ENCODE assay signal across 9 cellular contexts in genomic region chr7:90463027-90463714, GRCh38. TPM values are rescaled to one million over a fixed set of nuclear protein-coding genes. Genes with fewer than 3 reads are reported as not detected.
DNase-seq lines count a peak whose midpoint lies in the region; ATAC-seq, FAIRE-seq and TF ChIP-seq lines count a peak whose summit lies in the region.
"Not testable (repeated sequence)": the region's sequence is repeated elsewhere in the genome, so short reads cannot be mapped to it uniquely, and the experiment has no call there.
"Had no signal": no experiment of that assay in that cellular context is flagged by ENCODE, and none has a peak within 500 bp of the region (broad histone marks: within the 10 kb centered on the region; RNA-seq: fewer than 3 reads in every experiment).

No MANE protein-coding gene starts in this region.

- peak in 1 of 2 donors; percentile 45 for ATAC-seq in natural killer cell treated with Interleukin-12 subunit alpha and Interleukin-12 subunit beta and Interleukin-15 and Interleukin-18, amount 100 ng/mL, for 72 hours

- H3K9ac ChIP-seq in endothelial cell of umbilical vein (replicated peaks; ENCODE audit: extremely low read depth, insufficient read depth, low read length) (peak overlapping the region; percentile 1), kidney (ENCODE audit: low read length in 2 of 2) (peak overlapping the region; percentile 42 to 51)

- TF ChIP-seq CTCF in endothelial cell of umbilical vein (IDR thresholded peaks at IDR 0.05; ENCODE audit: extremely low read depth in 1 of 2, insufficient read depth in 1 of 2, low read depth in 1 of 2, low read length in 2 of 2); kidney (IDR thresholded peaks at IDR 0.05; ENCODE audit: borderline replicate concordance, extremely low read depth, insufficient read depth): not testable (repeated sequence)

- H3K27me3 Mint-ChIP-seq in CD8-positive, alpha-beta memory T cell; activated T-helper 2 cell treated with anti-CD3 and anti-CD28 coated beads, Interferon-gamma antibody, Interleukin-2, Interleukin-4, amounts not matched to agents 10 μg/mL and 5 μg/mL and 100 μg/mL, durations not matched to agents 14 hours and 24 hours and 36 hours (ENCODE audit: low read depth); natural killer cell treated with Interleukin-12 subunit alpha and Interleukin-12 subunit beta and Interleukin-15 and Interleukin-18, amount 100 ng/mL, for 72 hours: not testable (repeated sequence)

- H3K27me3 ChIP-seq in CD8-positive, alpha-beta memory T cell (ENCODE audit: insufficient read depth, low read length, poor library complexity, severe bottlenecking); endothelial cell of umbilical vein (ENCODE audit: control insufficient read depth in 2 of 2, insufficient read depth in 2 of 2, low read length in 2 of 2): not testable (repeated sequence)

- FAIRE-seq in endothelial cell of umbilical vein (lab: Jason Lieb, UNC) = peak; percentile 12
- not testable (repeated sequence) for FAIRE-seq in kidney (lab: Jason Lieb, UNC)

- not testable (repeated sequence) for H4K20me1 ChIP-seq in endothelial cell of umbilical vein (replicated peaks; ENCODE audit: control insufficient read depth, extremely low read depth, insufficient read depth, low read length)

- H3K79me2 ChIP-seq in endothelial cell of umbilical vein (ENCODE audit: control insufficient read depth, insufficient read depth, low read length) = not testable (repeated sequence)

- peak in 2 of 5 donors; percentile 26 to 28 for DNase-seq in CD8-positive, alpha-beta memory T cell
- DNase-seq in Kasumi-1 (lab: John Stamatoyannopoulos, UW) (peak; percentile 42 to 45), SK-MEL-5 (ENCODE audit: low read depth, low spot score) (peak; percentile 21), stromal cell of bone marrow (ENCODE audit: low read depth) (peak; percentile 17)
- not testable (repeated sequence) for DNase-seq in activated T-helper 2 cell treated with anti-CD3 and anti-CD28 coated beads, Interferon-gamma antibody, Interleukin-2, Interleukin-4, amounts not matched to agents 10 μg/mL and 5 μg/mL and 100 μg/mL, durations not matched to agents 14 hours and 24 hours and 36 hours (ENCODE audit: low spot score); endothelial cell of umbilical vein (ENCODE audit: low read depth, low spot score); kidney; natural killer cell treated with Interleukin-12 subunit alpha and Interleukin-12 subunit beta and Interleukin-15 and Interleukin-18, amount 100 ng/mL, for 72 hours (ENCODE audit: low spot score)

- in situ Hi-C loops in SK-MEL-5 (cut with HindIII; ENCODE audit: low pct_unique_long_range_greater_than_20kb, low sequenced_read_pairs) = not testable (repeated sequence)

- peak overlapping the region; percentile 0 for H3K27ac ChIP-seq in CD8-positive, alpha-beta memory T cell (ENCODE audit: low read depth, low read length)
- H3K27ac ChIP-seq in endothelial cell of umbilical vein (ENCODE audit: insufficient read depth, low read depth, low read length) = not testable (repeated sequence)
- H3K27ac ChIP-seq in kidney (ENCODE audit: low read depth in 2 of 2, low read length in 2 of 2) = peak overlapping the region in 1 of 2 donors; percentile 74

- not testable (repeated sequence) for TF ChIP-seq POLR2A in endothelial cell of umbilical vein (IDR thresholded peaks at IDR 0.05; ENCODE audit: low read depth, low read length)

- peak overlapping the region; percentile 24 for H3K4me2 ChIP-seq in endothelial cell of umbilical vein (ENCODE audit: insufficient read depth, low read length)

- not testable (repeated sequence) for H3K9me3 ChIP-seq in CD8-positive, alpha-beta memory T cell (ENCODE audit: low read length); endothelial cell of umbilical vein (replicated peaks; ENCODE audit: control insufficient read depth, insufficient read depth, low read length); kidney (ENCODE audit: control insufficient read depth in 1 of 2, low read length in 2 of 2)

- H3K9me3 Mint-ChIP-seq in CD8-positive, alpha-beta memory T cell = peaks cover 0 to 22% (median 17%) of the 10 kb centered on the region in 5 donors
- peaks cover 18% of the 10 kb centered on the region for H3K9me3 Mint-ChIP-seq in activated T-helper 2 cell treated with anti-CD3 and anti-CD28 coated beads, Interferon-gamma antibody, Interleukin-2, Interleukin-4, amounts not matched to agents 10 μg/mL and 5 μg/mL and 100 μg/mL, durations not matched to agents 14 hours and 24 hours and 36 hours
- H3K9me3 Mint-ChIP-seq in natural killer cell treated with Interleukin-12 subunit alpha and Interleukin-12 subunit beta and Interleukin-15 and Interleukin-18, amount 100 ng/mL, for 72 hours = not testable (repeated sequence)

- intact Hi-C loops in activated T-helper 2 cell treated with anti-CD3 and anti-CD28 coated beads, Interferon-gamma antibody, Interleukin-2, Interleukin-4, amounts not matched to agents 10 μg/mL and 5 μg/mL and 100 μg/mL, durations not matched to agents 14 hours and 24 hours and 36 hours (cut with micrococcal nuclease); endothelial cell of umbilical vein (cut with micrococcal nuclease); kidney (cut with DNase I): not testable (repeated sequence)

- H3K4me3 Mint-ChIP-seq in CD8-positive, alpha-beta memory T cell = peak overlapping the region; percentile 69 to 85 (median 78)
- peak overlapping the region; percentile 27 for H3K4me3 Mint-ChIP-seq in activated T-helper 2 cell treated with anti-CD3 and anti-CD28 coated beads, Interferon-gamma antibody, Interleukin-2, Interleukin-4, amounts not matched to agents 10 μg/mL and 5 μg/mL and 100 μg/mL, durations not matched to agents 14 hours and 24 hours and 36 hours (ENCODE audit: low read depth)
- peak overlapping the region; percentile 38 for H3K4me3 Mint-ChIP-seq in natural killer cell treated with Interleukin-12 subunit alpha and Interleukin-12 subunit beta and Interleukin-15 and Interleukin-18, amount 100 ng/mL, for 72 hours

- POLR2A ChIA-PET in CD8-positive, alpha-beta memory T cell (lab: Charles Lee); endothelial cell of umbilical vein (lab: Charles Lee): not testable (repeated sequence)

- H3K4me1 ChIP-seq in CD8-positive, alpha-beta memory T cell (ENCODE audit: insufficient read depth, low read length); endothelial cell of umbilical vein (ENCODE audit: control insufficient read depth, extremely low read depth, insufficient read depth, low read length); kidney (ENCODE audit: control insufficient read depth in 1 of 2, insufficient read depth in 1 of 2, low read depth in 1 of 2, low read length in 2 of 2): not testable (repeated sequence)

- H3K27ac Mint-ChIP-seq in CD8-positive, alpha-beta memory T cell = peak overlapping the region; percentile 0 to 91 (median 80)
- H3K27ac Mint-ChIP-seq in activated T-helper 2 cell treated with anti-CD3 and anti-CD28 coated beads, Interferon-gamma antibody, Interleukin-2, Interleukin-4, amounts not matched to agents 10 μg/mL and 5 μg/mL and 100 μg/mL, durations not matched to agents 14 hours and 24 hours and 36 hours = not testable (repeated sequence)
- peak overlapping the region in 1 of 2 donors; percentile 13 for H3K27ac Mint-ChIP-seq in natural killer cell treated with Interleukin-12 subunit alpha and Interleukin-12 subunit beta and Interleukin-15 and Interleukin-18, amount 100 ng/mL, for 72 hours

- peak overlapping the region; percentile 61 for H3K4me3 ChIP-seq in CD8-positive, alpha-beta memory T cell (ENCODE audit: low read length)
- peak overlapping the region in 1 of 3 experiments; percentile 11 for H3K4me3 ChIP-seq in endothelial cell of umbilical vein (replicated peaks in 1 of 3; ENCODE audit: insufficient read depth in 1 of 3, low read depth in 1 of 3, low read length in 3 of 3)
- H3K4me3 ChIP-seq in kidney (ENCODE audit: low read length in 2 of 2) = peak overlapping the region; percentile 55 to 90

- not testable (repeated sequence) for H3K9me1 ChIP-seq in endothelial cell of umbilical vein (replicated peaks; ENCODE audit: control insufficient read depth, extremely low read depth, insufficient read depth, low read length)

- H3K36me3 ChIP-seq in CD8-positive, alpha-beta memory T cell (ENCODE audit: insufficient read depth, low read length); endothelial cell of umbilical vein (ENCODE audit: control insufficient read depth in 2 of 2, extremely low read depth in 1 of 2, insufficient read depth in 2 of 2, low read length in 2 of 2); kidney (ENCODE audit: control insufficient read depth in 1 of 2, insufficient read depth in 2 of 2, low read length in 2 of 2): not testable (repeated sequence)

- BruUV-seq in endothelial cell of umbilical vein (replicated peaks; lab: Mats Ljungman, UMichigan) = not testable (repeated sequence)

- H2AFZ ChIP-seq in endothelial cell of umbilical vein (ENCODE audit: low read depth, low read length) = peak overlapping the region; percentile 48

- dilution Hi-C loops in endothelial cell of umbilical vein (cut with MboI; ENCODE audit: extremely low pct_ligation_motif_present, low sequenced_read_pairs) = not testable (repeated sequence)

- CTCF ChIA-PET in CD8-positive, alpha-beta memory T cell (lab: Charles Lee) = not testable (repeated sequence)
- CTCF ChIA-PET in endothelial cell of umbilical vein (lab: Charles Lee) = interaction anchor here (1.5 kb wide), 1 partner anchor 8 kb away, joined by 4 read pairs; no protein-coding TSS in a partner anchor

- peaks cover 12 to 13% (median 12%) of the 10 kb centered on the region in 3 donors for H3K4me1 Mint-ChIP-seq in CD8-positive, alpha-beta memory T cell
- H3K4me1 Mint-ChIP-seq in activated T-helper 2 cell treated with anti-CD3 and anti-CD28 coated beads, Interferon-gamma antibody, Interleukin-2, Interleukin-4, amounts not matched to agents 10 μg/mL and 5 μg/mL and 100 μg/mL, durations not matched to agents 14 hours and 24 hours and 36 hours (ENCODE audit: low read depth); natural killer cell treated with Interleukin-12 subunit alpha and Interleukin-12 subunit beta and Interleukin-15 and Interleukin-18, amount 100 ng/mL, for 72 hours (ENCODE audit: low read depth in 2 of 2): not testable (repeated sequence)

- H3K36me3 Mint-ChIP-seq in CD8-positive, alpha-beta memory T cell = peaks cover 7 to 22% (median 9%) of the 10 kb centered on the region in 3 donors
- H3K36me3 Mint-ChIP-seq in activated T-helper 2 cell treated with anti-CD3 and anti-CD28 coated beads, Interferon-gamma antibody, Interleukin-2, Interleukin-4, amounts not matched to agents 10 μg/mL and 5 μg/mL and 100 μg/mL, durations not matched to agents 14 hours and 24 hours and 36 hours (ENCODE audit: low read depth) = not testable (repeated sequence)
- H3K36me3 Mint-ChIP-seq in natural killer cell treated with Interleukin-12 subunit alpha and Interleukin-12 subunit beta and Interleukin-15 and Interleukin-18, amount 100 ng/mL, for 72 hours = peaks cover 19% of the 10 kb centered on the region

RNA-seq across cellular contexts. Expression of gene PTTG1IP2, which starts 6.3 kb away (rescaled TPM):
- not detected for total RNA-seq in CD8-positive, alpha-beta memory T cell
- not detected for polyA plus RNA-seq in CD8-positive, alpha-beta memory T cell
- not detected in 2 replicates for total RNA-seq in SK-MEL-5 (2014; rRNA removed; shearing (Covaris generic))
- not detected in 2 replicates for polyA plus RNA-seq in SK-MEL-5 (2015; cell fraction: cytosol; rRNA removed)
- polyA plus RNA-seq in SK-MEL-5 (2015; cell fraction: nucleus; rRNA removed) = not detected in 2 replicates
- total RNA-seq in activated T-helper 2 cell treated with anti-CD3 and anti-CD28 coated beads, Interferon-gamma antibody, Interleukin-2, Interleukin-4, amounts not matched to agents 10 μg/mL and 5 μg/mL and 100 μg/mL, durations not matched to agents 14 hours and 24 hours and 36 hours = not detected in 2 replicates
- not detected in 2 replicates for total RNA-seq in endothelial cell of umbilical vein
- not detected in 2 replicates for polyA plus RNA-seq in endothelial cell of umbilical vein
- polyA plus RNA-seq in endothelial cell of umbilical vein (2011; cell fraction: cytosol; rRNA removed) = not detected in 2 replicates
- polyA plus RNA-seq in endothelial cell of umbilical vein (2011; cell fraction: nucleus; rRNA removed) = not detected in 2 replicates
- polyA plus RNA-seq in endothelial cell of umbilical vein (2012) = not detected in 2 replicates
- not detected in 2 replicates for polyA minus RNA-seq in endothelial cell of umbilical vein
- not detected for polyA minus RNA-seq in endothelial cell of umbilical vein (2011; cell fraction: cytosol; rRNA and poly(A)+ RNA removed)
- polyA minus RNA-seq in endothelial cell of umbilical vein (2011; cell fraction: nucleus; rRNA and poly(A)+ RNA removed) = not detected in 2 replicates
- total RNA-seq in kidney = not detected
- polyA plus RNA-seq in kidney (ENCODE audit: insufficient read depth, low read depth, low replicate concordance) = not detected
- not detected for total RNA-seq in natural killer cell treated with Interleukin-12 subunit alpha and Interleukin-12 subunit beta and Interleukin-15 and Interleukin-18, amount 100 ng/mL, for 72 hours
- total RNA-seq: astrocyte had no signal

RNA-seq across cellular contexts. Expression of gene CLDN12, which starts 59.9 kb away (rescaled TPM):
- 1 to 10 TPM; 3.7 to 4.9 TPM for total RNA-seq in CD8-positive, alpha-beta memory T cell
- polyA plus RNA-seq in CD8-positive, alpha-beta memory T cell = 0.82 TPM
- total RNA-seq in SK-MEL-5 (2014; rRNA removed; shearing (Covaris generic)) = 143 and 151 TPM in 2 replicates
- 108 and 126 TPM in 2 replicates for polyA plus RNA-seq in SK-MEL-5 (2015; cell fraction: cytosol; rRNA removed)
- 269 and 372 TPM in 2 replicates for polyA plus RNA-seq in SK-MEL-5 (2015; cell fraction: nucleus; rRNA removed)
- 7.1 and 7.2 TPM in 2 replicates for total RNA-seq in activated T-helper 2 cell treated with anti-CD3 and anti-CD28 coated beads, Interferon-gamma antibody, Interleukin-2, Interleukin-4, amounts not matched to agents 10 μg/mL and 5 μg/mL and 100 μg/mL, durations not matched to agents 14 hours and 24 hours and 36 hours
- total RNA-seq in endothelial cell of umbilical vein (6.1 and 8.1 TPM in 2 replicates), kidney (43.8 TPM)
- polyA plus RNA-seq in endothelial cell of umbilical vein (19.7 and 22.7 TPM in 2 replicates), kidney (ENCODE audit: insufficient read depth, low read depth, low replicate concordance) (23.9 TPM)
- 9.2 and 10.6 TPM in 2 replicates for polyA plus RNA-seq in endothelial cell of umbilical vein (2011; cell fraction: cytosol; rRNA removed)
- polyA plus RNA-seq in endothelial cell of umbilical vein (2011; cell fraction: nucleus; rRNA removed) = 10.1 and 12.1 TPM in 2 replicates
- 7.2 and 8.4 TPM in 2 replicates for polyA plus RNA-seq in endothelial cell of umbilical vein (2012)
- polyA minus RNA-seq in endothelial cell of umbilical vein = 47.3 and 57.4 TPM in 2 replicates
- polyA minus RNA-seq in endothelial cell of umbilical vein (2011; cell fraction: cytosol; rRNA and poly(A)+ RNA removed) = 26.8 TPM
- 11.2 and 14.6 TPM in 2 replicates for polyA minus RNA-seq in endothelial cell of umbilical vein (2011; cell fraction: nucleus; rRNA and poly(A)+ RNA removed)
- total RNA-seq in natural killer cell treated with Interleukin-12 subunit alpha and Interleukin-12 subunit beta and Interleukin-15 and Interleukin-18, amount 100 ng/mL, for 72 hours = 1 to 10 TPM; 4.4 to 5.2 TPM

Comparison
In these comparisons a context has a peak if more than half of its experiments do, and no peak if none do; other contexts are left out.
1. H3K4me3 Mint-ChIP-seq: peak in every context shown above with its lines; median percentile 78 in CD8-positive, alpha-beta memory T cell; 38 in natural killer cell treated with Interleukin-12 subunit alpha and Interleukin-12 subunit beta and Interleukin-15 and Interleukin-18, amount 100 ng/mL, for 72 hours; 27 in activated T-helper 2 cell treated with anti-CD3 and anti-CD28 coated beads, Interferon-gamma antibody, Interleukin-2, Interleukin-4, amounts not matched to agents 10 μg/mL and 5 μg/mL and 100 μg/mL, durations not matched to agents 14 hours and 24 hours and 36 hours.